In the genomic region with DNA sequence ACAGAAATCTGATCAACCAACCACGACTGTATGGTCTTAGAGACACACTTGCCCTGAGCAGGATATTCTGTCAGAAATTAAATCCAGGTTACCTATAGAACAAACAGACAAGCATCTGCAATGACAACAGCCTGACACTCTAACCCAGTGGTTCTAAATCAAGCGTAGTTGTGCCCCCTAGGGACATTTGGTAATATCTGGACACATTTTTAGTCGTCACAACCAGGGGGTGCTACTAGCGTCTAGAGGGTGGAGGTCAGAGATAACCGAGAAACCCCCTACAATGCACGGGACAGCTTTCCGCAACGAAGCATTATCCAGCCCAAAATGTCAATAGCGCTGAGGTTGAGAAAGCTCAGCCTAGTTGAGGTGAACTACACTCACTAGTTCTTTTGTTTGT, we compare ENCODE assay signal across 32 cellular contexts. TPM values are rescaled to one million over a fixed set of nuclear protein-coding genes. Genes with fewer than 3 reads are reported as not detected.
DNase-seq lines count a peak whose midpoint lies in the region; ATAC-seq and TF ChIP-seq lines count a peak whose summit lies in the region.
"Had no signal": no experiment of that assay in that cellular context is flagged by ENCODE, and none has a peak within 500 bp of the region (broad histone marks: within the 10 kb centered on the region; RNA-seq: fewer than 3 reads in every experiment).

No MANE protein-coding gene starts in this region.

- no peaks in the 10 kb centered on the region for H4K20me1 ChIP-seq in OCI-LY1 (ENCODE audit: insufficient read depth, low read length)

- in situ Hi-C loops in brain microvascular endothelial cell (cut with HindIII; ENCODE audit: low pct_ligation_motif_present, low sequenced_read_pairs): no loop called here

- H3K9ac ChIP-seq in OCI-LY1 (ENCODE audit: low read length): no peak overlapping the region

- H3K4me2 ChIP-seq in OCI-LY1 (ENCODE audit: low read length): no peak overlapping the region

- 79 to 86% (median 85%) methylated on average over 9 of the region's 9 CpGs for WGBS in stomach, 5 donors

- DNase-seq in NCI-H524 (lab: John Stamatoyannopoulos, UW) (peak; percentile 2 to 56), NCI-H524 treated with DMSO at 0.1 percent for 48 hours (lab: John Stamatoyannopoulos, UW) (no peak), H7 (peak; percentile 23), brain microvascular endothelial cell (no peak), NCI-H2081 treated with DMSO at 0.1 percent for 48 hours (lab: John Stamatoyannopoulos, UW) (no peak), stomach (no peak)
- DNase-seq: activated CD4-positive, alpha-beta T cell treated with anti-CD3 and anti-CD28 coated beads, Interleukin-2, amount 50 U/mL, for 48 hours; activated T-cell treated with anti-CD3 and anti-CD28 coated beads, Interleukin-2, amount 50 U/mL, for 72 hours; caudate nucleus; CD4-positive, alpha-beta T cell; effector memory CD4-positive, alpha-beta T cell; hippocampal formation; MM.1S; NCI-H1417; NCI-H2107; NCI-H446 treated with DMSO at 0.1 percent for 48 hours; psoas muscle; sigmoid colon; stimulated activated CD4-positive, alpha-beta T cell treated with anti-CD3 and anti-CD28 coated beads, Interleukin-12 subunit alpha, Interleukin-12 subunit beta, amount 100 ng/mL, for 4 hours; stimulated activated CD4-positive, alpha-beta T cell treated with anti-CD3 and anti-CD28 coated beads, Interleukin-2, amount 100 ng/mL, for 48 hours; stimulated activated naive CD8-positive, alpha-beta T cell treated with anti-CD3 and anti-CD28 coated beads, Interleukin-15, amount 100 ng/mL, for 72 hours; T-helper 1 cell; uterus had no signal

- no peak overlapping the region for H3K27ac ChIP-seq in OCI-LY1 (ENCODE audit: low read depth, low read length, poor library complexity, severe bottlenecking)
- H3K27ac ChIP-seq in brain microvascular endothelial cell: no peak overlapping the region
- H3K27ac ChIP-seq in stomach: no peak overlapping the region
- H3K27ac ChIP-seq: coronary artery, epithelial cell of prostate, psoas muscle, RWPE1, sigmoid colon, SJSA1, uterus had no signal

- no peaks in the 10 kb centered on the region for H3K9me2 ChIP-seq in OCI-LY1 (ENCODE audit: low read depth, low read length)

- TF ChIP-seq CTCF in OCI-LY1 (IDR thresholded peaks at IDR 0.05; ENCODE audit: low read length): peak; percentile 23; the same call in 1 of the 2 replicates
- TF ChIP-seq CTCF in brain microvascular endothelial cell (IDR thresholded peaks at IDR 0.05; ENCODE audit: low read depth, low read length, missing control alignments): peak; percentile 7
- TF ChIP-seq CTCF in stomach (IDR thresholded peaks at IDR 0.05): no peak

- H3K9me3 ChIP-seq in OCI-LY1 (ENCODE audit: low read length) (no peaks in the 10 kb centered on the region), stomach (no peaks in the 10 kb centered on the region)
- H3K9me3 ChIP-seq: psoas muscle, sigmoid colon, SJSA1, uterus had no signal

- no peak for TF ChIP-seq EP300 in stomach (IDR thresholded peaks at IDR 0.05)

- H3K4me3 ChIP-seq in H7 (ENCODE audit: insufficient read depth, low read depth, low read length): no peak overlapping the region
- H3K4me3 ChIP-seq in OCI-LY1 (ENCODE audit: low read depth, low read length, poor library complexity, severe bottlenecking): no peak overlapping the region
- no peak overlapping the region for H3K4me3 ChIP-seq in brain microvascular endothelial cell (ENCODE audit: low read depth, low read length)
- H3K4me3 ChIP-seq in stomach: no peak overlapping the region
- H3K4me3 ChIP-seq: coronary artery, lung, psoas muscle, sigmoid colon, SJSA1, uterus had no signal

- no peaks in the 10 kb centered on the region for H3K27me3 ChIP-seq in H7 (ENCODE audit: control insufficient read depth, insufficient read depth, low read length)
- no peaks in the 10 kb centered on the region for H3K27me3 ChIP-seq in OCI-LY1 (ENCODE audit: insufficient read depth, low read length)
- no peaks in the 10 kb centered on the region for H3K27me3 ChIP-seq in brain microvascular endothelial cell (replicated peaks)
- peaks cover 0 to 15% (median 0%) of the 10 kb centered on the region in 3 donors for H3K27me3 ChIP-seq in stomach
- H3K27me3 ChIP-seq: sigmoid colon, uterus had no signal

- H2AFZ ChIP-seq in OCI-LY1 (ENCODE audit: low read length): no peak overlapping the region

- ATAC-seq in GM18858 (IDR thresholded peaks at IDR 0.05; ENCODE audit: unreplicated experiment): no peak
- ATAC-seq: activated T-cell treated with anti-CD3 and anti-CD28 coated beads, Interleukin-2, amount 50 U/mL, for 72 hours; natural killer cell treated with Interleukin-12 subunit alpha and Interleukin-12 subunit beta and Interleukin-15 and Interleukin-18, amount 100 ng/mL, for 72 hours; psoas muscle; stimulated activated naive CD8-positive, alpha-beta T cell treated with anti-CD3 and anti-CD28 coated beads, Interleukin-15, amount 100 ng/mL, for 72 hours had no signal

- no peaks in the 10 kb centered on the region for H3K79me2 ChIP-seq in OCI-LY1 (ENCODE audit: insufficient read depth, low read length)

- H3K36me3 ChIP-seq in H7 (replicated peaks; ENCODE audit: control insufficient read depth, insufficient read depth, low read length): no peaks in the 10 kb centered on the region
- H3K36me3 ChIP-seq in OCI-LY1 (ENCODE audit: insufficient read depth, low read length): no peaks in the 10 kb centered on the region
- H3K36me3 ChIP-seq in brain microvascular endothelial cell (replicated peaks): no peaks in the 10 kb centered on the region
- H3K36me3 ChIP-seq in stomach: no peaks in the 10 kb centered on the region
- H3K36me3 ChIP-seq: sigmoid colon, SJSA1, uterus had no signal

- TF ChIP-seq POLR2A in stomach (IDR thresholded peaks at IDR 0.05): no peak

- H3K4me1 ChIP-seq in OCI-LY1 (ENCODE audit: insufficient read depth, low read length, severe bottlenecking) (no peaks in the 10 kb centered on the region), stomach (peaks cover 0 to 9% (median 0%) of the 10 kb centered on the region in 4 donors)
- H3K4me1 ChIP-seq: psoas muscle, sigmoid colon, uterus had no signal

- intact Hi-C loops in stomach (cut with DNase I; ENCODE audit: low total_unique reads): no loop called here

- no peaks in the 10 kb centered on the region for H3F3A ChIP-seq in OCI-LY1 (ENCODE audit: insufficient read depth, low read length)

RNA-seq across cellular contexts. Expression of a gene that starts 32.3 kb away (rescaled TPM):
- 3.4 and 3.5 TPM in 2 replicates for total RNA-seq in H7 (2014; rRNA removed; shearing (Covaris generic))
- total RNA-seq in stomach: 10 to 100 TPM in 3 of 5 donors, 1 to 10 TPM in 1, not detected in 1; 5.3 to 86.5 (median 22.8) TPM
- 10 to 100 TPM in 2 of 3 donors, 1 to 10 TPM in 1; 7.4 to 18.8 (median 18.2) TPM for polyA plus RNA-seq in stomach
- total RNA-seq: activated T-cell treated with anti-CD3 and anti-CD28 coated beads, Interleukin-2, amount 50 U/mL, for 72 hours; CD4-positive, alpha-beta T cell; HT-29; natural killer cell treated with Interleukin-12 subunit alpha and Interleukin-12 subunit beta and Interleukin-15 and Interleukin-18, amount 100 ng/mL, for 72 hours had no signal

Comparison
In these comparisons a context has a peak if more than half of its experiments do, and no peak if none do; other contexts are left out.
1. DNase-seq: peak in NCI-H524 (2 of 2) and H7 (single experiment); none in NCI-H524 treated with DMSO at 0.1 percent for 48 hours (single experiment), brain microvascular endothelial cell (single experiment), NCI-H2081 treated with DMSO at 0.1 percent for 48 hours (single experiment) and stomach (single experiment).
2. CTCF ChIP-seq: peak in OCI-LY1 (single experiment) and brain microvascular endothelial cell (single experiment); none in stomach (0 of 7).